Comparison of ENCODE assay signal across 8 cellular contexts in the genomic region with DNA sequence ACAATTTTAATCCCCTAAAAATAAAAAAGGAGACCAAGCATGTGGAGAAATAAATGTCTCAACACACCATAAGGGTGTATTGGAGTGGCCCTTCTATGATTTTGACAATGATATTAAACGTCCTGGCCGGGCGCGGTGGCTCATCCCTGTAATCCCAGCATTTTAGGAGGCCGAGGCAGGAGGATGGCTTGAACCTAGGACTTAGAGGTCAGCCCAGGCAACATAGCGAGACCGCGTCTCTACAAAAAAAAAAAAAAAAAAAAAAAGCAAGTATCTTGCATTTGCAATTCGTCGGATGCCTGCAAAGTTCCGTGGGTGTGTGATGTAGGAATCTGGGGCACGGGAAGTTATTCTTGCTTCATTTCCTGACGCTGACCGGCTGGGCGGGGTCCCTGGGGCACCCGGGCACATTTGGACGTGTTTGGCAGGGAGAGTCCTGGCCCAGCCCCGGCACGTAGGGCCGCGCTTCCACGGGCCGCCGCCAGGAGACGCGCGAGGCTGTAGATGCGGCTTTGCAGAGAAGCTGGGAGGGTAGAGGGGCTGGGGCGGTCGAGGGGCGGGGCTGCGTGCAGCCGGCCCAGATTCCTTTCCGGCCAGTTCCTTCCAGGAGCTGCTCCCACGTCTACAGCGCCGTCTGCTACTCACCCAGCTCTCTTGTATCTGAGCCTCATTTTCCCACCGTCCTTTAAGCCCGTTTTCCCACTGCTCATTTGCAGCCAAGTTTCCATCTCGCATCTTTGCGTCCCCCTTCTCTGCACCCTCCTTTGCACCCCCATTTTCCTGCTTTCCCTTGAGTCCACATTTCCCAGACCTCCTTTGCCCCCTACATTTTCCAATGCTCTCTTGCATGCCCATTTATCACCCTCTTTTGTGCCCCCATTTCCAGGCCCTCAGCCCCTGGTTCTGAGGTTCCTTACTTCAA. TPM values are rescaled to one million over a fixed set of nuclear protein-coding genes. Genes with fewer than 3 reads are reported as not detected.
DNase-seq lines count a peak whose midpoint lies in the region; ATAC-seq and TF ChIP-seq lines count a peak whose summit lies in the region.

No MANE protein-coding gene starts in this region.

- H3K4me3 ChIP-seq in right lobe of liver: no peak overlapping the region

- WGBS in right lobe of liver (ENCODE audit: insufficient coverage, low coverage, low lambda C conversion rate, missing lambda C conversion rate): 10% methylated on average over 17 of the region's 41 CpGs

- H3K9me3 Mint-ChIP-seq in dendritic cell treated with granulocyte-macrophage colony-stimulating factor and Interleukin-4, amounts not matched to agents 40 ng/mL and 50 ng/mL, for 4 days: no peaks in the 10 kb centered on the region

- H3K36me3 Mint-ChIP-seq in dendritic cell treated with granulocyte-macrophage colony-stimulating factor and Interleukin-4, amounts not matched to agents 40 ng/mL and 50 ng/mL, for 4 days (ENCODE audit: low read depth): no peaks in the 10 kb centered on the region

- H3K27me3 Mint-ChIP-seq in dendritic cell treated with granulocyte-macrophage colony-stimulating factor and Interleukin-4, amounts not matched to agents 40 ng/mL and 50 ng/mL, for 4 days: peaks cover 4% of the 10 kb centered on the region

- peaks cover 0 to 5% (median 0%) of the 10 kb centered on the region in 4 donors for H3K4me1 ChIP-seq in right lobe of liver

- H3K4me3 Mint-ChIP-seq in dendritic cell treated with granulocyte-macrophage colony-stimulating factor and Interleukin-4, amounts not matched to agents 40 ng/mL and 50 ng/mL, for 4 days: peak overlapping the region; percentile 61

- peak; percentile 74 for ATAC-seq in HG03280 (IDR thresholded peaks at IDR 0.05; ENCODE audit: unreplicated experiment)
- ATAC-seq in right lobe of liver: peak; percentile 99 to 100 (median 99)
- ATAC-seq in HG02759 (IDR thresholded peaks at IDR 0.05; ENCODE audit: unreplicated experiment): no peak

- intact Hi-C loops in dendritic cell treated with granulocyte-macrophage colony-stimulating factor and Interleukin-4, amounts not matched to agents 40 ng/mL and 50 ng/mL, for 4 days (cut with micrococcal nuclease): loop anchor here (2.0 to 5.0 kb wide), 4 partner anchors 49 to 144 kb away; partner anchors contain the start of genes ODAD3, PRKCSH and SWSAP1
- intact Hi-C loops in right lobe of liver (cut with DNase I): loop anchor here (10.0 kb wide), 2 partner anchors 151 to 281 kb away; partner anchors contain the start of gene ACP5 (in 1 of the 2)

- H3K4me1 Mint-ChIP-seq in dendritic cell treated with granulocyte-macrophage colony-stimulating factor and Interleukin-4, amounts not matched to agents 40 ng/mL and 50 ng/mL, for 4 days (ENCODE audit: low read depth): peaks cover 53% of the 10 kb centered on the region

- peak; percentile 96 to 99 (median 98) for TF ChIP-seq CTCF in right lobe of liver (IDR thresholded peaks at IDR 0.05)

- H3K27me3 ChIP-seq in right lobe of liver: no peaks in the 10 kb centered on the region

- no peak overlapping the region for H3K27ac ChIP-seq in right lobe of liver

- no peaks in the 10 kb centered on the region for H3K9me3 ChIP-seq in right lobe of liver

- TF ChIP-seq POLR2A in right lobe of liver (IDR thresholded peaks at IDR 0.05): no peak

- no peaks in the 10 kb centered on the region for H3K36me3 ChIP-seq in right lobe of liver

- peak overlapping the region; percentile 48 for H3K27ac Mint-ChIP-seq in dendritic cell treated with granulocyte-macrophage colony-stimulating factor and Interleukin-4, amounts not matched to agents 40 ng/mL and 50 ng/mL, for 4 days

- peak; percentile 96 for DNase-seq in DMS 273 (lab: John Stamatoyannopoulos, UW; ENCODE audit: unreplicated experiment)
- DNase-seq in NCI-H69 (lab: John Stamatoyannopoulos, UW): peak; percentile 92
- peak; percentile 75 for DNase-seq in activated CD4-positive, alpha-beta T cell treated with anti-CD3 and anti-CD28 coated beads, Interleukin-2, amount 50 U/mL, for 1 hour
- peak; percentile 94 to 95 (median 94) for DNase-seq in right lobe of liver
- peak; percentile 83 for DNase-seq in stimulated activated CD4-positive, alpha-beta T cell treated with anti-CD3 and anti-CD28 coated beads, Interleukin-4, amount 100 ng/mL, for 1 hour

RNA-seq across cellular contexts. Expression of gene TSPAN16, which starts 2.2 kb away (rescaled TPM):
- not detected for total RNA-seq in right lobe of liver

RNA-seq across cellular contexts. Expression of gene DOCK6, which starts 31.4 kb away (rescaled TPM):
- 10 to 100 TPM; 19.9 to 45.9 (median 30.4) TPM for total RNA-seq in right lobe of liver

RNA-seq across cellular contexts. Expression of gene RAB3D, which starts 45.7 kb away (rescaled TPM):
- total RNA-seq in right lobe of liver: 1 to 10 TPM; 2.7 to 4.5 (median 4.0) TPM

RNA-seq across cellular contexts. Expression of gene TMEM205, which starts 52.3 kb away (rescaled TPM):
- 100 to 1,000 TPM; 138 to 605 (median 165) TPM for total RNA-seq in right lobe of liver

RNA-seq across cellular contexts. Expression of gene CCDC159, which starts 52.6 kb away (rescaled TPM):
- total RNA-seq in right lobe of liver: 10 to 100 TPM in 5 of 6 experiments, 1 to 10 TPM in 1; 8.4 to 27.9 (median 23.4) TPM
